Comparison of ENCODE assay signal across 10 cellular contexts in genomic region chr14:71659165-71659564, GRCh38.
DNase-seq lines count a peak whose midpoint lies in the region; ATAC-seq lines count a peak whose summit lies in the region.
"Had no signal": no experiment of that assay in that cellular context is flagged by ENCODE, and none has a peak within 500 bp of the region (broad histone marks: within the 10 kb centered on the region; RNA-seq: fewer than 3 reads in every experiment).

No MANE protein-coding gene starts in this region.

- peaks cover 49% of the 10 kb centered on the region for H3K36me3 Mint-ChIP-seq in activated T-helper 1 cell treated with anti-CD3 and anti-CD28 coated beads, Interleukin-12 subunit alpha, Interleukin-12 subunit beta, Interleukin-2, Interleukin-4 antibody, amounts not matched to agents 30 ng/mL and 10 ng/mL and 1 ng/mL, durations not matched to agents 14 hours and 24 hours and 36 hours (ENCODE audit: low read depth)

- ATAC-seq in GM18867 (IDR thresholded peaks at IDR 0.05; ENCODE audit: unreplicated experiment) (no peak), HG02840 (IDR thresholded peaks at IDR 0.05; ENCODE audit: low FRiP score, unreplicated experiment) (no peak), GM18511 (IDR thresholded peaks at IDR 0.05; ENCODE audit: unreplicated experiment) (no peak)

- H3K4me1 Mint-ChIP-seq in activated T-helper 1 cell treated with anti-CD3 and anti-CD28 coated beads, Interleukin-12 subunit alpha, Interleukin-12 subunit beta, Interleukin-2, Interleukin-4 antibody, amounts not matched to agents 30 ng/mL and 10 ng/mL and 1 ng/mL, durations not matched to agents 14 hours and 24 hours and 36 hours (ENCODE audit: low read depth): peaks cover 33% of the 10 kb centered on the region

- peaks cover 5% of the 10 kb centered on the region for H3K9me3 Mint-ChIP-seq in activated T-helper 1 cell treated with anti-CD3 and anti-CD28 coated beads, Interleukin-12 subunit alpha, Interleukin-12 subunit beta, Interleukin-2, Interleukin-4 antibody, amounts not matched to agents 30 ng/mL and 10 ng/mL and 1 ng/mL, durations not matched to agents 14 hours and 24 hours and 36 hours

- no peaks in the 10 kb centered on the region for H3K27me3 Mint-ChIP-seq in activated T-helper 1 cell treated with anti-CD3 and anti-CD28 coated beads, Interleukin-12 subunit alpha, Interleukin-12 subunit beta, Interleukin-2, Interleukin-4 antibody, amounts not matched to agents 30 ng/mL and 10 ng/mL and 1 ng/mL, durations not matched to agents 14 hours and 24 hours and 36 hours (ENCODE audit: insufficient read depth)

- H3K27ac Mint-ChIP-seq in activated T-helper 1 cell treated with anti-CD3 and anti-CD28 coated beads, Interleukin-12 subunit alpha, Interleukin-12 subunit beta, Interleukin-2, Interleukin-4 antibody, amounts not matched to agents 30 ng/mL and 10 ng/mL and 1 ng/mL, durations not matched to agents 14 hours and 24 hours and 36 hours: peak overlapping the region; percentile 22

- intact Hi-C loops in activated T-helper 1 cell treated with anti-CD3 and anti-CD28 coated beads, Interleukin-12 subunit alpha, Interleukin-12 subunit beta, Interleukin-2, Interleukin-4 antibody, amounts not matched to agents 30 ng/mL and 10 ng/mL and 1 ng/mL, durations not matched to agents 14 hours and 24 hours and 36 hours (cut with micrococcal nuclease): loop anchor here (2.0 to 5.0 kb wide), 3 partner anchors 102 to 517 kb away; no protein-coding TSS in a partner anchor

- no peak overlapping the region for H3K4me3 Mint-ChIP-seq in activated T-helper 1 cell treated with anti-CD3 and anti-CD28 coated beads, Interleukin-12 subunit alpha, Interleukin-12 subunit beta, Interleukin-2, Interleukin-4 antibody, amounts not matched to agents 30 ng/mL and 10 ng/mL and 1 ng/mL, durations not matched to agents 14 hours and 24 hours and 36 hours

- DNase-seq in DMS53 (lab: John Stamatoyannopoulos, UW): peak; percentile 39
- peak; percentile 24 for DNase-seq in HT1080 (ENCODE audit: low read depth)
- DNase-seq in activated T-helper 1 cell treated with anti-CD3 and anti-CD28 coated beads, Interleukin-12 subunit alpha, Interleukin-12 subunit beta, Interleukin-2, Interleukin-4 antibody, amounts not matched to agents 30 ng/mL and 10 ng/mL and 1 ng/mL, durations not matched to agents 14 hours and 24 hours and 36 hours (ENCODE audit: low spot score): no peak
- DNase-seq in iris pigment epithelial cell (ENCODE audit: low read depth): peak; percentile 86
- DNase-seq in stimulated activated CD8-positive, alpha-beta memory T cell treated with anti-CD3 and anti-CD28 coated beads, Interleukin-4, amount 100 ng/mL, for 48 hours: no peak
- DNase-seq: activated CD4-positive, alpha-beta T cell treated with anti-CD3 and anti-CD28 coated beads, Interleukin-2, amount 50 U/mL, for 48 hours; uterus had no signal

Comparison
In these comparisons a context has a peak if more than half of its experiments do, and no peak if none do; other contexts are left out.
1. DNase-seq: peak in DMS53 (single experiment), HT1080 (single experiment) and iris pigment epithelial cell (single experiment); none in activated T-helper 1 cell treated with anti-CD3 and anti-CD28 coated beads, Interleukin-12 subunit alpha, Interleukin-12 subunit beta, Interleukin-2, Interleukin-4 antibody, amounts not matched to agents 30 ng/mL and 10 ng/mL and 1 ng/mL, durations not matched to agents 14 hours and 24 hours and 36 hours (single experiment) and stimulated activated CD8-positive, alpha-beta memory T cell treated with anti-CD3 and anti-CD28 coated beads, Interleukin-4, amount 100 ng/mL, for 48 hours (single experiment).